18 cellular contexts compared by ENCODE assay signal in genomic region chr13:28321751-28322150, GRCh38.
"Had no signal": no experiment of that assay in that cellular context is flagged by ENCODE, and none has a peak within 500 bp of the region (broad histone marks: within the 10 kb centered on the region; RNA-seq: fewer than 3 reads in every experiment).

No MANE protein-coding gene starts in this region.

- H3K36me3 ChIP-seq: breast epithelium, neural progenitor cell, ovary, stomach, upper lobe of right lung had no signal

- H3K4me2 ChIP-seq: neural progenitor cell had no signal

- ATAC-seq: activated T-helper 17 cell treated with anti-CD3 and anti-CD28 coated beads, Interleukin-2, amount 50 U/mL, for 72 hours; upper lobe of right lung had no signal

- DNase-seq: activated CD4-positive, alpha-beta T cell treated with anti-CD3 and anti-CD28 coated beads, Interleukin-2, amount 50 U/mL, for 4 hours; activated CD4-positive, CD25-positive, alpha-beta regulatory T cell treated with anti-CD3 and anti-CD28 coated beads, Interleukin-2, amount 50 U/mL, for 72 hours; activated naive CD4-positive, alpha-beta T cell treated with Interleukin-2 at 50 U/mL for 16 hours; aorta; cerebellar nuclear complex; effector memory CD4-positive, alpha-beta T cell; hippocampal formation; ovary; stimulated activated CD4-positive, alpha-beta T cell treated with anti-CD3 and anti-CD28 coated beads, Interleukin-2, amount 100 ng/mL, for 24 hours; stomach; testis; upper lobe of right lung had no signal

- H3K4me1 ChIP-seq: neural progenitor cell, upper lobe of right lung had no signal

- H3K27me3 ChIP-seq: breast epithelium, neural progenitor cell, ovary, testis, upper lobe of right lung had no signal

- H3K27me3 Mint-ChIP-seq: activated T-helper 17 cell treated with anti-CD3 and anti-CD28 coated beads, Interleukin-2, amount 50 U/mL, for 72 hours had no signal

- H3K36me3 Mint-ChIP-seq: neural progenitor cell had no signal

- H3K9me3 Mint-ChIP-seq: activated T-helper 17 cell treated with anti-CD3 and anti-CD28 coated beads, Interleukin-2, amount 50 U/mL, for 72 hours; dendritic cell treated with granulocyte-macrophage colony-stimulating factor and Interleukin-4, amounts not matched to agents 40 ng/mL and 50 ng/mL, for 4 days; T-helper 2 cell treated with Interferon-gamma antibody and Interleukin-4, amounts not matched to agents 5 μg/mL and 100 μg/mL, for 36 hours had no signal

- H3K9me3 ChIP-seq: breast epithelium, ovary, stomach, testis, upper lobe of right lung had no signal

- H3K4me1 Mint-ChIP-seq: activated T-helper 17 cell treated with anti-CD3 and anti-CD28 coated beads, Interleukin-2, amount 50 U/mL, for 72 hours had no signal

- H3K4me3 Mint-ChIP-seq: activated T-helper 17 cell treated with anti-CD3 and anti-CD28 coated beads, Interleukin-2, amount 50 U/mL, for 72 hours; dendritic cell treated with granulocyte-macrophage colony-stimulating factor and Interleukin-4, amounts not matched to agents 40 ng/mL and 50 ng/mL, for 4 days; neural progenitor cell; T-helper 2 cell treated with Interferon-gamma antibody and Interleukin-4, amounts not matched to agents 5 μg/mL and 100 μg/mL, for 36 hours had no signal

- H3K4me3 ChIP-seq: breast epithelium, neural progenitor cell, ovary, stomach, testis, upper lobe of right lung had no signal

- H3K9ac ChIP-seq: neural progenitor cell had no signal

- H3K27ac Mint-ChIP-seq: activated T-helper 17 cell treated with anti-CD3 and anti-CD28 coated beads, Interleukin-2, amount 50 U/mL, for 72 hours; dendritic cell treated with granulocyte-macrophage colony-stimulating factor and Interleukin-4, amounts not matched to agents 40 ng/mL and 50 ng/mL, for 4 days; neural progenitor cell; T-helper 2 cell treated with Interferon-gamma antibody and Interleukin-4, amounts not matched to agents 5 μg/mL and 100 μg/mL, for 36 hours had no signal

- H2AFZ ChIP-seq: neural progenitor cell had no signal

- H3K27ac ChIP-seq: epithelial cell of prostate, neural progenitor cell, ovary, stomach, testis, upper lobe of right lung had no signal
